ENCODE assay signal across 15 cellular contexts in the genomic region with DNA sequence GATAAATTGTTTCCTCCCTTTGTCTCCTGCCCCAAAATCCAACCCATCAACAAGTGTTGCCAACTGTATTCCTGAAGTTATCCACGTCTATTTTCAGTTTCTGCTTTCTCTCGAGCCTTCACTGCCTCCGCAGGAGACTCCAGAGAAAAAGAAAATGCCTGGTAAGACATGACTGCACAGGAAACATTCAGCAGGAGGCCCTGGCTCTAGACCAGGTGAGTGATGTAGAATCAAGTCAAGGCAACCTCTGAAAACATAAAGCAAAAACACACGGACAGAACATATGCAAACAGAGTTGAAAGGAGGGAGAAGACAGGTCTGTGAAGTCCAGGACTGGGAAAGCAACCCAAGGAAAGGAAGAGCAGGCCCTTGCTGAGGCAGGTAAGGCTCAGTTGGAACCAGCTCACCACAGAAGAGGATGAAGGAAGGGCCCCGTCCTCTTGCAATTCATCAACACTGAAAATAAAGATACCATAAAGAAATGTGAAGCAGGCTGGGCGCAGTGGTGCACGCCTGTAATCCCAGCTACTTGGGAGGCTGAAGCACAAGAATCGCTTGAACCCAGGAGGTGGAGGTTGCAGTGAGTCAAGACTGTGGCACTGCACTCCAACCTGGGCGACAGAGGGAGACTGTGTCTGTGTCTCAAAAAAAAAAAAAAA. TPM values are rescaled to one million over a fixed set of nuclear protein-coding genes. Genes with fewer than 3 reads are reported as not detected.
DNase-seq lines count a peak whose midpoint lies in the region; ATAC-seq and TF ChIP-seq lines count a peak whose summit lies in the region.
"Had no signal": no experiment of that assay in that cellular context is flagged by ENCODE, and none has a peak within 500 bp of the region (broad histone marks: within the 10 kb centered on the region; RNA-seq: fewer than 3 reads in every experiment).

No MANE protein-coding gene starts in this region.

- H3K79me2 ChIP-seq in PC-3 (ENCODE audit: low read length) (peaks cover 29% of the 10 kb centered on the region), trophoblast cell (ENCODE audit: control insufficient read depth, insufficient read depth, low read length, poor library complexity) (no peaks in the 10 kb centered on the region)

- H4K12ac ChIP-seq in trophoblast cell (ENCODE audit: low read depth, low read length), result no peak overlapping the region

- H3K9me2 ChIP-seq in PC-3 (replicated peaks; ENCODE audit: low read length), result no peaks in the 10 kb centered on the region

- no peak for DNase-seq in activated T-cell treated with anti-CD3 and anti-CD28 coated beads, Interleukin-2, amount 50 U/mL, for 24 hours
- DNase-seq in activated T-cell treated with anti-CD3 and anti-CD28 coated beads for 4 hours (no peak), PC-3 (peak; percentile 26), astrocyte of the spinal cord (ENCODE audit: low read depth, low spot score) (peak; percentile 91), GM10248 (ENCODE audit: extremely low spot score) (no peak), trophoblast cell (no peak)
- DNase-seq: erythroblast, NCI-H1092, upper lobe of right lung had no signal

- no peak overlapping the region for H3K23ac ChIP-seq in trophoblast cell (ENCODE audit: low read length)

- H3K27ac ChIP-seq in PC-3 (ENCODE audit: low read length) (peak overlapping the region; percentile 76), mesodermal cell (ENCODE audit: low read depth, low read length, severe bottlenecking) (peak overlapping the region; percentile 78), trophoblast cell (ENCODE audit: low read depth, low read length) (no peak overlapping the region)
- H3K27ac ChIP-seq: HL-60, upper lobe of right lung had no signal

- no peak overlapping the region for H4K8ac ChIP-seq in trophoblast cell (ENCODE audit: low read depth, low read length)

- peaks cover 93% of the 10 kb centered on the region for H3K36me3 Mint-ChIP-seq in activated T-cell treated with anti-CD3 and anti-CD28 coated beads, Interleukin-2, amount 50 U/mL, for 24 hours (ENCODE audit: low read depth)

- H3K4me1 ChIP-seq in PC-3 (ENCODE audit: insufficient read depth, low read length), result peaks cover 26% of the 10 kb centered on the region
- peaks cover 15% of the 10 kb centered on the region for H3K4me1 ChIP-seq in mesodermal cell (ENCODE audit: control insufficient read depth, insufficient read depth, low read length, poor library complexity, severe bottlenecking)
- no peaks in the 10 kb centered on the region for H3K4me1 ChIP-seq in trophoblast cell (ENCODE audit: control insufficient read depth in 1 of 2, insufficient read depth in 2 of 2, low read length in 2 of 2)

- H4K91ac ChIP-seq in trophoblast cell (ENCODE audit: low read depth, low read length), result no peak overlapping the region

- H3K4me1 Mint-ChIP-seq in activated T-cell treated with anti-CD3 and anti-CD28 coated beads, Interleukin-2, amount 50 U/mL, for 24 hours (ENCODE audit: low read depth), result peaks cover 34% of the 10 kb centered on the region

- WGBS in mesodermal cell (ENCODE audit: insufficient coverage in 2 of 2), 2 experiments, result 78 to 84% methylated on average over 6 to 7 of the region's 9 CpGs
- WGBS in trophoblast cell (ENCODE audit: extremely low coverage, insufficient coverage, insufficient read length), result no CpG with 5 or more reads among the region's 9 CpGs

- BruUV-seq in PC-3 (replicated peaks; lab: Mats Ljungman, UMichigan), result no TSS peak

- no peaks in the 10 kb centered on the region for H3K9me3 Mint-ChIP-seq in activated T-cell treated with anti-CD3 and anti-CD28 coated beads, Interleukin-2, amount 50 U/mL, for 24 hours
- H3K9me3 Mint-ChIP-seq: nephron had no signal

- H3K79me1 ChIP-seq in trophoblast cell (ENCODE audit: low read length), result no peaks in the 10 kb centered on the region

- no peak overlapping the region for H3K18ac ChIP-seq in trophoblast cell (ENCODE audit: low read length)

- in situ Hi-C loops in astrocyte of the spinal cord (cut with HindIII; ENCODE audit: low sequenced_read_pairs), result no loop called here

- no peak overlapping the region for H3K14ac ChIP-seq in trophoblast cell (ENCODE audit: low read length)

- H2BK5ac ChIP-seq in trophoblast cell (ENCODE audit: low read depth, low read length, poor library complexity), result no peak overlapping the region

- no peak overlapping the region for H3K4ac ChIP-seq in trophoblast cell (ENCODE audit: low read depth, low read length)

- 0 out of 2 replicates have a peak, but pooled peaks cover 5% of the 10 kb centered on the region for H4K20me1 ChIP-seq in PC-3 (ENCODE audit: low read length)

- no peaks in the 10 kb centered on the region for H3K27me3 Mint-ChIP-seq in activated T-cell treated with anti-CD3 and anti-CD28 coated beads, Interleukin-2, amount 50 U/mL, for 24 hours

- CTCF ChIA-PET in PC-3 (lab: Charles Lee) (no interaction called here), GM10248 (lab: Yijun Ruan, JAX) (no interaction called here)

- H2AFZ ChIP-seq in PC-3 (ENCODE audit: low read length) (no peak overlapping the region), trophoblast cell (ENCODE audit: insufficient read depth, low read length, poor library complexity) (no peak overlapping the region)

- intact Hi-C loops in PC-3 (cut with micrococcal nuclease), result no loop called here

- peaks cover 73% of the 10 kb centered on the region for H3K36me3 ChIP-seq in PC-3 (ENCODE audit: low read depth, low read length)
- H3K36me3 ChIP-seq in mesodermal cell (ENCODE audit: control insufficient read depth, insufficient read depth, low read length), result peaks cover 74% of the 10 kb centered on the region
- H3K36me3 ChIP-seq in trophoblast cell (ENCODE audit: control insufficient read depth in 1 of 2, insufficient read depth in 2 of 2, low read length in 2 of 2), result peaks cover 40 to 69% of the 10 kb centered on the region in 2 experiments

- no peak overlapping the region for H3K4me3 Mint-ChIP-seq in activated T-cell treated with anti-CD3 and anti-CD28 coated beads, Interleukin-2, amount 50 U/mL, for 24 hours

- POLR2A ChIA-PET in PC-3 (lab: Charles Lee; ENCODE audit: unreplicated experiment), result no interaction called here
- POLR2A ChIA-PET in GM10248 (lab: Yijun Ruan, JAX), result interaction anchor here (0.6 kb wide), 1 partner anchor 27 kb away, joined by 3 read pairs; no protein-coding TSS in a partner anchor

- H3K27me3 ChIP-seq in PC-3 (ENCODE audit: low read length), result no peaks in the 10 kb centered on the region
- no peaks in the 10 kb centered on the region for H3K27me3 ChIP-seq in trophoblast cell (ENCODE audit: insufficient read depth, low read length)
- H3K27me3 ChIP-seq: upper lobe of right lung had no signal

- H3K27ac Mint-ChIP-seq in activated T-cell treated with anti-CD3 and anti-CD28 coated beads, Interleukin-2, amount 50 U/mL, for 24 hours, result peak overlapping the region; percentile 89
- H3K27ac Mint-ChIP-seq: nephron had no signal

- no peak overlapping the region for H2BK120ac ChIP-seq in trophoblast cell (ENCODE audit: insufficient read depth, low read length, poor library complexity)

- no peak overlapping the region for H2BK12ac ChIP-seq in trophoblast cell (ENCODE audit: low read length)

- peak overlapping the region; percentile 11 for H3K9ac ChIP-seq in PC-3 (ENCODE audit: low read length)
- no peak overlapping the region for H3K9ac ChIP-seq in trophoblast cell (ENCODE audit: low read length)

- no peaks in the 10 kb centered on the region for H3F3A ChIP-seq in PC-3 (ENCODE audit: low read length, unreplicated experiment)

- H3K9me3 ChIP-seq in PC-3 (ENCODE audit: low read length) (no peaks in the 10 kb centered on the region), mesodermal cell (ENCODE audit: control insufficient read depth, low read length) (no peaks in the 10 kb centered on the region), trophoblast cell (ENCODE audit: insufficient read depth, low read depth, low read length) (peaks cover 1% of the 10 kb centered on the region)
- H3K9me3 ChIP-seq: upper lobe of right lung had no signal

- H3K4me2 ChIP-seq in PC-3 (ENCODE audit: low read length), result peak overlapping the region; percentile 36
- no peak overlapping the region for H3K4me2 ChIP-seq in trophoblast cell (ENCODE audit: low read length)

- TF ChIP-seq CTCF in PC-3 (conservative IDR thresholded peaks at IDR 0.05; ENCODE audit: low read depth, low read length), result no peak
- TF ChIP-seq CTCF in astrocyte of the spinal cord (IDR thresholded peaks at IDR 0.05; ENCODE audit: low read depth, low read length), result no peak
- TF ChIP-seq CTCF in GM10248 (IDR thresholded peaks at IDR 0.05; ENCODE audit: control extremely low read depth, extremely low read depth, low read depth, missing control alignments), result no peak

- ATAC-seq in PC-3 (peak; percentile 55), GM18873 (IDR thresholded peaks at IDR 0.05; ENCODE audit: low FRiP score, unreplicated experiment) (no peak)

- H3K4me3 ChIP-seq in PC-3 (ENCODE audit: low read length) (no peak overlapping the region), astrocyte of the spinal cord (ENCODE audit: low read depth, low read length) (no peak overlapping the region), mesodermal cell (ENCODE audit: extremely low read depth, insufficient read depth, low read length, poor library complexity, severe bottlenecking) (no peak overlapping the region), trophoblast cell (ENCODE audit: low read depth, low read length) (no peak overlapping the region)
- H3K4me3 ChIP-seq: upper lobe of right lung had no signal

- H2AK5ac ChIP-seq in trophoblast cell (ENCODE audit: low read length), result no peak overlapping the region

RNA-seq across cellular contexts. Expression of gene NOL9, which starts 8.9 kb away (rescaled TPM):
- total RNA-seq in PC-3 (2014; rRNA removed), result 79.1 and 102 TPM in 2 replicates
- 10.1 TPM for polyA plus RNA-seq in mesodermal cell (2013, experiment 1 of 2)
- 10.1 TPM for polyA plus RNA-seq in mesodermal cell (2013, experiment 2 of 2)
- 12.2 and 12.5 TPM in 2 replicates for polyA plus RNA-seq in trophoblast cell (2013)

RNA-seq across cellular contexts. Expression of gene TAS1R1, which starts 9.7 kb away (rescaled TPM):
- total RNA-seq in PC-3 (2014; rRNA removed), result not detected in 2 replicates
- polyA plus RNA-seq in mesodermal cell (2013, experiment 1 of 2), result not detected
- polyA plus RNA-seq in mesodermal cell (2013, experiment 2 of 2), result 0.15 TPM
- polyA plus RNA-seq in trophoblast cell (2013), result not detected in 2 replicates
- total RNA-seq: NCI-H460, RPMI7951, upper lobe of right lung had no signal

RNA-seq across cellular contexts. Expression of gene ZBTB48, which starts 34.4 kb away (rescaled TPM):
- 42.7 and 47.2 TPM in 2 replicates for total RNA-seq in PC-3 (2014; rRNA removed)
- polyA plus RNA-seq in mesodermal cell (2013, experiment 1 of 2), result 20.0 TPM
- 18.6 TPM for polyA plus RNA-seq in mesodermal cell (2013, experiment 2 of 2)
- polyA plus RNA-seq in trophoblast cell (2013), result 11.5 and 14.1 TPM in 2 replicates

RNA-seq across cellular contexts. Expression of gene PLEKHG5, which starts 53.9 kb away (rescaled TPM):
- total RNA-seq in PC-3 (2014; rRNA removed), result 42.8 and 66.1 TPM in 2 replicates
- polyA plus RNA-seq in mesodermal cell (2013, experiment 1 of 2), result 27.1 TPM
- 23.0 TPM for polyA plus RNA-seq in mesodermal cell (2013, experiment 2 of 2)
- polyA plus RNA-seq in trophoblast cell (2013), result 31.1 and 31.3 TPM in 2 replicates

RNA-seq across cellular contexts. Expression of gene KLHL21, which starts 57.3 kb away (rescaled TPM):
- 82.5 and 105 TPM in 2 replicates for total RNA-seq in PC-3 (2014; rRNA removed)
- 7.8 TPM for polyA plus RNA-seq in mesodermal cell (2013, experiment 1 of 2)
- polyA plus RNA-seq in mesodermal cell (2013, experiment 2 of 2), result 7.7 TPM
- polyA plus RNA-seq in trophoblast cell (2013), result 19.6 and 22.5 TPM in 2 replicates

Comparison
In these comparisons a context has a peak if more than half of its experiments do, and no peak if none do; other contexts are left out.
1. DNase-seq: peak in PC-3 (single experiment) and astrocyte of the spinal cord (single experiment); none in activated T-cell treated with anti-CD3 and anti-CD28 coated beads, Interleukin-2, amount 50 U/mL, for 24 hours (single experiment), activated T-cell treated with anti-CD3 and anti-CD28 coated beads for 4 hours (single experiment), GM10248 (single experiment) and trophoblast cell (0 of 2).